In the genomic region with DNA sequence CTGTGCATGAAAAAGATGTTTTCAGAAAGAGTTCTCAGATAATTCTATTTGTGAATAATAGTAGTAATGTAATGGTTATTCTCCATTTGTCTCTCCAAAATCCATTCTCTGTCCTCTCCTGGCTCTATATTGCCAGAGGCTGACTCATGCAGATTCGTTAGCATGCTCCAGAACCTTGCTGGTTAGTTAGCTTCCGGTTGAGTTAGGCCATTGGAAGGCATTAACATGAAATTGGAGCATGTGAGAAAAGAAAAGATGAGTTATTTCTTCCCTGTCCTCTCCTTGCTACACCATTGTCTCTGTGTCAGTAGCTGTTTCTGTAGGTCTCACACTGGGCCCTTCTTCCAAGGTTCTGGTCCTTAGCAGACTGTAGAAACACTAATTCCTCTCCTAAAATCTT, we compare ENCODE assay signal across 11 cellular contexts. TPM values are rescaled to one million over a fixed set of nuclear protein-coding genes. Genes with fewer than 3 reads are reported as not detected.
DNase-seq lines count a peak whose midpoint lies in the region; ATAC-seq and TF ChIP-seq lines count a peak whose summit lies in the region.
"Had no signal": no experiment of that assay in that cellular context is flagged by ENCODE, and none has a peak within 500 bp of the region (broad histone marks: within the 10 kb centered on the region; RNA-seq: fewer than 3 reads in every experiment).

No MANE protein-coding gene starts in this region.

- no peak overlapping the region for H3K4me3 ChIP-seq in skeletal muscle satellite cell (ENCODE audit: low read length)
- no peak overlapping the region for H3K4me3 ChIP-seq in colonic mucosa

- no peak overlapping the region for H3K27ac ChIP-seq in colonic mucosa
- H3K27ac ChIP-seq: neutrophil had no signal

- H3K27me3 Mint-ChIP-seq in activated CD8-positive, alpha-beta memory T cell treated with anti-CD3 and anti-CD28 coated beads, Interleukin-2, amount 10 ng/mL, durations not matched to agents 7 days and 5 days = no peaks in the 10 kb centered on the region
- no peaks in the 10 kb centered on the region for H3K27me3 Mint-ChIP-seq in central memory CD8-positive, alpha-beta T cell

- DNase-seq in activated CD8-positive, alpha-beta memory T cell treated with anti-CD3 and anti-CD28 coated beads, Interleukin-2, amount 10 ng/mL, durations not matched to agents 7 days and 5 days = no peak
- no peak for DNase-seq in activated CD8-positive, alpha-beta memory T cell treated with anti-CD3 and anti-CD28 coated beads, Interleukin-2, amount 50 U/mL, for 48 hours
- DNase-seq in MV-4-11 (lab: John Stamatoyannopoulos, UW) (peak; percentile 19), colonic mucosa (no peak)
- no peak for DNase-seq in central memory CD8-positive, alpha-beta T cell (ENCODE audit: low spot score in 2 of 2)
- DNase-seq: NCI-H1105, NCI-H774 had no signal

- intact Hi-C loops in colonic mucosa (cut with DNase I) = no loop called here

- H3K4me2 ChIP-seq in skeletal muscle satellite cell (ENCODE audit: low read length) = peak overlapping the region; percentile 8

- H3K27me3 ChIP-seq in skeletal muscle satellite cell (ENCODE audit: control insufficient read depth, insufficient read depth, low read length) (no peaks in the 10 kb centered on the region), colonic mucosa (no peaks in the 10 kb centered on the region)
- H3K27me3 ChIP-seq: neutrophil had no signal

- peaks cover 37% of the 10 kb centered on the region for H3K36me3 Mint-ChIP-seq in activated CD8-positive, alpha-beta memory T cell treated with anti-CD3 and anti-CD28 coated beads, Interleukin-2, amount 10 ng/mL, durations not matched to agents 7 days and 5 days
- peaks cover 3% of the 10 kb centered on the region for H3K36me3 Mint-ChIP-seq in central memory CD8-positive, alpha-beta T cell (ENCODE audit: insufficient read depth)

- H3K9me3 Mint-ChIP-seq in activated CD8-positive, alpha-beta memory T cell treated with anti-CD3 and anti-CD28 coated beads, Interleukin-2, amount 10 ng/mL, durations not matched to agents 7 days and 5 days (ENCODE audit: low read depth) = peaks cover 4% of the 10 kb centered on the region
- H3K9me3 Mint-ChIP-seq in central memory CD8-positive, alpha-beta T cell = no peaks in the 10 kb centered on the region

- TF ChIP-seq CTCF in colonic mucosa (IDR thresholded peaks at IDR 0.05) = no peak

- peak; percentile 2 for ATAC-seq in activated CD8-positive, alpha-beta memory T cell treated with anti-CD3 and anti-CD28 coated beads, Interleukin-2, amount 10 ng/mL, durations not matched to agents 7 days and 5 days
- ATAC-seq in central memory CD8-positive, alpha-beta T cell (replicated peaks; ENCODE audit: extremely low read depth, poor library complexity, severe bottlenecking) = peak; percentile 5
- ATAC-seq in GM18861 (IDR thresholded peaks at IDR 0.05; ENCODE audit: unreplicated experiment) = no peak
- ATAC-seq in HG03159 (IDR thresholded peaks at IDR 0.05; ENCODE audit: unreplicated experiment) = no peak

- CTCF ChIA-PET in activated CD8-positive, alpha-beta memory T cell treated with anti-CD3 and anti-CD28 coated beads, Interleukin-2, amount 10 ng/mL, durations not matched to agents 7 days and 5 days (lab: Charles Lee) = interaction anchor here (1.5 to 5.7 kb wide), 7 partner anchors 9 to 101 kb away, joined by 3 to 79 read pairs (median 11); a partner anchor contains a TSS

- H3K27ac Mint-ChIP-seq in activated CD8-positive, alpha-beta memory T cell treated with anti-CD3 and anti-CD28 coated beads, Interleukin-2, amount 10 ng/mL, durations not matched to agents 7 days and 5 days = peak overlapping the region; percentile 94
- peak overlapping the region; percentile 88 for H3K27ac Mint-ChIP-seq in central memory CD8-positive, alpha-beta T cell (ENCODE audit: low read depth)

- H3K9ac ChIP-seq in skeletal muscle satellite cell (ENCODE audit: low read depth, low read length) = no peak overlapping the region
- no peak overlapping the region for H3K9ac ChIP-seq in colonic mucosa (ENCODE audit: low read depth in 2 of 2, low read length in 2 of 2)

- no peak overlapping the region for H3K4me3 Mint-ChIP-seq in activated CD8-positive, alpha-beta memory T cell treated with anti-CD3 and anti-CD28 coated beads, Interleukin-2, amount 10 ng/mL, durations not matched to agents 7 days and 5 days
- no peak overlapping the region for H3K4me3 Mint-ChIP-seq in central memory CD8-positive, alpha-beta T cell

- H3K36me3 ChIP-seq in skeletal muscle satellite cell (ENCODE audit: insufficient read depth, low read length) (no peaks in the 10 kb centered on the region), colonic mucosa (no peaks in the 10 kb centered on the region)
- H3K36me3 ChIP-seq: neutrophil had no signal

- no peaks in the 10 kb centered on the region for H3K9me3 ChIP-seq in skeletal muscle satellite cell (replicated peaks; ENCODE audit: low read length)
- H3K9me3 ChIP-seq in colonic mucosa = no peaks in the 10 kb centered on the region
- H3K9me3 ChIP-seq: neutrophil had no signal

- peaks cover 55% of the 10 kb centered on the region for H3K4me1 Mint-ChIP-seq in activated CD8-positive, alpha-beta memory T cell treated with anti-CD3 and anti-CD28 coated beads, Interleukin-2, amount 10 ng/mL, durations not matched to agents 7 days and 5 days
- H3K4me1 Mint-ChIP-seq in central memory CD8-positive, alpha-beta T cell = peaks cover 52% of the 10 kb centered on the region

- H3K4me1 ChIP-seq in skeletal muscle satellite cell (ENCODE audit: control insufficient read depth, insufficient read depth, low read length) (peaks cover 23% of the 10 kb centered on the region), colonic mucosa (no peaks in the 10 kb centered on the region)

RNA-seq across cellular contexts. Expression of a gene that starts 23.5 kb away (rescaled TPM):
- 10 to 100 TPM; 21.7 to 32.5 TPM for total RNA-seq in activated CD8-positive, alpha-beta memory T cell treated with anti-CD3 and anti-CD28 coated beads, Interleukin-2, amount 10 ng/mL, durations not matched to agents 7 days and 5 days
- 1.3 and 3.5 TPM in 2 replicates for total RNA-seq in skeletal muscle satellite cell (2012; rRNA removed)
- total RNA-seq in colonic mucosa = 1 to 10 TPM in 1 of 2 donors, under 1 TPM in 1; 0.82 to 1.6 TPM

Comparison
In these comparisons a context has a peak if more than half of its experiments do, and no peak if none do; other contexts are left out.
1. ATAC-seq: peak in activated CD8-positive, alpha-beta memory T cell treated with anti-CD3 and anti-CD28 coated beads, Interleukin-2, amount 10 ng/mL, durations not matched to agents 7 days and 5 days (single experiment) and central memory CD8-positive, alpha-beta T cell (single experiment); none in GM18861 (single experiment) and HG03159 (single experiment).
2. RNA of a gene that starts 23.5 kb away (total RNA-seq): 21.7 to 32.5 TPM in activated CD8-positive, alpha-beta memory T cell treated with anti-CD3 and anti-CD28 coated beads, Interleukin-2, amount 10 ng/mL, durations not matched to agents 7 days and 5 days; 0.82 to 1.6 TPM in colonic mucosa; every median in the first group is over 4 times any median in the second.